Comparison of ENCODE assay signal across 8 cellular contexts in the genomic region with DNA sequence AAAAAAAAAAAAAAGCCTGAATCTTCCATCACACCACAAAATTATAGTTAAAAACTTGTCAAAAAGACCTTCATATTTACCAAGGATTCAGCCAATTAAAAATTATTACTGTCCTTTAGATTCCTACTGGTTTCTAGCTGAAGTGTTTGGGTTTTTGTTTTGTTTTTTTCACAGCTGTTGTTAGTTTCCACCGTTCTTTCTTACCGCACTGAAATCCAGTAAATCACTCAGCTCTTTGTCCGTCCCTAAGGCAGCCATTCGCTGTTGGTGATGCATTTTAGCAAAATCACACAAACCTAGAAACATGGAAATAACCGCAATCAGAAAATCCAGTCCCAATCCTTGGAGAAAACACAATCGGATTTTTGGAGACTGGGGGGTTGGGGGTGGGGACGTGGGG. TPM values are rescaled to one million over a fixed set of nuclear protein-coding genes. Genes with fewer than 3 reads are reported as not detected.
DNase-seq lines count a peak whose midpoint lies in the region; ATAC-seq and TF ChIP-seq lines count a peak whose summit lies in the region.

No MANE protein-coding gene starts in this region.

- H3K27ac ChIP-seq in RWPE2 (ENCODE audit: poor library complexity, severe bottlenecking): no peak overlapping the region

- TF ChIP-seq CTCF in RWPE2 (IDR thresholded peaks at IDR 0.05; ENCODE audit: poor library complexity, severe bottlenecking) (no peak), retinal pigment epithelial cell (conservative IDR thresholded peaks at IDR 0.05; ENCODE audit: low read depth, low read length) (no peak), GM20000 (IDR thresholded peaks at IDR 0.05; ENCODE audit: extremely low read depth, missing control alignments) (no peak)

- no peaks in the 10 kb centered on the region for H3K9me3 Mint-ChIP-seq in activated CD4-positive, alpha-beta memory T cell treated with anti-CD3 and anti-CD28 coated beads, Interleukin-2, amount 10 ng/mL, durations not matched to agents 7 days and 5 days
- no peaks in the 10 kb centered on the region for H3K9me3 Mint-ChIP-seq in activated CD4-positive, alpha-beta memory T cell treated with anti-CD3 and anti-CD28 coated beads for 36 hours

- DNase-seq in activated CD4-positive, alpha-beta memory T cell treated with anti-CD3 and anti-CD28 coated beads, Interleukin-2, amount 10 ng/mL, durations not matched to agents 7 days and 5 days: no peak
- no peak for DNase-seq in activated CD4-positive, alpha-beta memory T cell treated with anti-CD3 and anti-CD28 coated beads for 36 hours
- DNase-seq in RWPE2 (ENCODE audit: low spot score) (no peak), fibroblast of peridontal ligament (ENCODE audit: extremely low read depth) (peak; percentile 62), retinal pigment epithelial cell (ENCODE audit: low read depth) (no peak), GM19238 (ENCODE audit: insufficient read length, low spot score) (no peak), GM20000 (ENCODE audit: low spot score) (no peak)

- H3K4me1 Mint-ChIP-seq in activated CD4-positive, alpha-beta memory T cell treated with anti-CD3 and anti-CD28 coated beads, Interleukin-2, amount 10 ng/mL, durations not matched to agents 7 days and 5 days: peaks cover 21% of the 10 kb centered on the region
- peaks cover 18% of the 10 kb centered on the region for H3K4me1 Mint-ChIP-seq in activated CD4-positive, alpha-beta memory T cell treated with anti-CD3 and anti-CD28 coated beads for 36 hours (ENCODE audit: low read depth)

- H3K27ac Mint-ChIP-seq in activated CD4-positive, alpha-beta memory T cell treated with anti-CD3 and anti-CD28 coated beads, Interleukin-2, amount 10 ng/mL, durations not matched to agents 7 days and 5 days: no peak overlapping the region
- H3K27ac Mint-ChIP-seq in activated CD4-positive, alpha-beta memory T cell treated with anti-CD3 and anti-CD28 coated beads for 36 hours: no peak overlapping the region

- peak overlapping the region; percentile 13 for H3K4me3 ChIP-seq in RWPE2 (ENCODE audit: severe bottlenecking)
- H3K4me3 ChIP-seq in retinal pigment epithelial cell (ENCODE audit: low read length): peak overlapping the region; percentile 86

- peaks cover 3% of the 10 kb centered on the region for H3K36me3 Mint-ChIP-seq in activated CD4-positive, alpha-beta memory T cell treated with anti-CD3 and anti-CD28 coated beads, Interleukin-2, amount 10 ng/mL, durations not matched to agents 7 days and 5 days (ENCODE audit: low read depth)
- H3K36me3 Mint-ChIP-seq in activated CD4-positive, alpha-beta memory T cell treated with anti-CD3 and anti-CD28 coated beads for 36 hours: peaks cover 4% of the 10 kb centered on the region

- intact Hi-C loops in activated CD4-positive, alpha-beta memory T cell treated with anti-CD3 and anti-CD28 coated beads for 36 hours (cut with micrococcal nuclease): no loop called here

- H3K9me3 ChIP-seq in RWPE2 (ENCODE audit: severe bottlenecking): no peaks in the 10 kb centered on the region

- no peaks in the 10 kb centered on the region for H3K36me3 ChIP-seq in RWPE2 (ENCODE audit: low read depth)

- POLR2A ChIA-PET in activated CD4-positive, alpha-beta memory T cell treated with anti-CD3 and anti-CD28 coated beads, Interleukin-2, amount 10 ng/mL, durations not matched to agents 7 days and 5 days (lab: Charles Lee): no interaction called here
- POLR2A ChIA-PET in activated CD4-positive, alpha-beta memory T cell treated with anti-CD3 and anti-CD28 coated beads for 36 hours (lab: Charles Lee): no interaction called here

- peaks cover 46% of the 10 kb centered on the region for H3K27me3 Mint-ChIP-seq in activated CD4-positive, alpha-beta memory T cell treated with anti-CD3 and anti-CD28 coated beads, Interleukin-2, amount 10 ng/mL, durations not matched to agents 7 days and 5 days
- H3K27me3 Mint-ChIP-seq in activated CD4-positive, alpha-beta memory T cell treated with anti-CD3 and anti-CD28 coated beads for 36 hours: peaks cover 55% of the 10 kb centered on the region

- CTCF ChIA-PET in activated CD4-positive, alpha-beta memory T cell treated with anti-CD3 and anti-CD28 coated beads, Interleukin-2, amount 10 ng/mL, durations not matched to agents 7 days and 5 days (lab: Charles Lee): no interaction called here
- CTCF ChIA-PET in activated CD4-positive, alpha-beta memory T cell treated with anti-CD3 and anti-CD28 coated beads for 36 hours (lab: Charles Lee): no interaction called here

- no peaks in the 10 kb centered on the region for H3K27me3 ChIP-seq in RWPE2 (ENCODE audit: insufficient read depth, poor library complexity, severe bottlenecking)

- ATAC-seq in RWPE2 (ENCODE audit: low read depth) (no peak), HG02759 (IDR thresholded peaks at IDR 0.05; ENCODE audit: unreplicated experiment) (no peak)

- peaks cover 3% of the 10 kb centered on the region for H3K4me1 ChIP-seq in RWPE2 (ENCODE audit: insufficient read depth, poor library complexity, severe bottlenecking)

- peak overlapping the region; percentile 67 for H3K4me3 Mint-ChIP-seq in activated CD4-positive, alpha-beta memory T cell treated with anti-CD3 and anti-CD28 coated beads, Interleukin-2, amount 10 ng/mL, durations not matched to agents 7 days and 5 days
- H3K4me3 Mint-ChIP-seq in activated CD4-positive, alpha-beta memory T cell treated with anti-CD3 and anti-CD28 coated beads for 36 hours: no peak overlapping the region

RNA-seq across cellular contexts. Expression of gene TCF4, which starts 1.2 kb away (rescaled TPM):
- total RNA-seq in activated CD4-positive, alpha-beta memory T cell treated with anti-CD3 and anti-CD28 coated beads, Interleukin-2, amount 10 ng/mL, durations not matched to agents 7 days and 5 days: under 1 TPM; 0.28 to 0.45 TPM
- not detected for total RNA-seq in activated CD4-positive, alpha-beta memory T cell treated with anti-CD3 and anti-CD28 coated beads for 36 hours
